13 cellular contexts compared by ENCODE assay signal in the genomic region with DNA sequence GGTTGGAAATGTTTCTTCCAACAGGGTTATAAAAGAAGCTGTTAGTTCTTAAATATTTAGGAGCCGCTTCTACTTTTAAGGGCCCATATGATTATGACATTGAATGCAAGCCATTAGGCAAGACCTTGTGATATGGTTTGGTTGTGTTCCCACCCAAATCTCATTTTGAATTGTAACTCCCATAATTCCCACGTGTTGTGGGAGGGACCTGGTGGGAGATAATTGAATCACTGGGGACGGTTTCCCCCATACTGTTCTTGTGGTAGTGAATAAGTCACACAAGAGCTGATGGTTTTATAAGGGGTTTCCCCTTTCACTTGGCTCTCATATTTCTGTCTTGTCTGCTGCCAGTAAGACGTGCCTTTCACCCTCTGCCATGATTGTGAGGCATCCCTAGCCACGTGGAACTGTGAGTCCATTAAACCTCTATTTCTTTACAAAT. TPM values are rescaled to one million over a fixed set of nuclear protein-coding genes. Genes with fewer than 3 reads are reported as not detected.
DNase-seq lines count a peak whose midpoint lies in the region; ATAC-seq and TF ChIP-seq lines count a peak whose summit lies in the region.
"Not testable (repeated sequence)": the region's sequence is repeated elsewhere in the genome, so short reads cannot be mapped to it uniquely, and the experiment has no call there.
"Had no signal": no experiment of that assay in that cellular context is flagged by ENCODE, and none has a peak within 500 bp of the region (broad histone marks: within the 10 kb centered on the region; RNA-seq: fewer than 3 reads in every experiment).

No MANE protein-coding gene starts in this region.

- H3K4me1 ChIP-seq in esophagus squamous epithelium (peaks cover 9 to 74% (median 31%) of the 10 kb centered on the region in 3 donors), upper lobe of right lung (peaks cover 52% of the 10 kb centered on the region)
- not testable (repeated sequence) for H3K4me1 ChIP-seq in muscle layer of duodenum (ENCODE audit: control insufficient read depth in 1 of 2, insufficient read depth in 2 of 2, low read length in 2 of 2)

- intact Hi-C loops in esophagus squamous epithelium (cut with DNase I); upper lobe of right lung (cut with DNase I): not testable (repeated sequence)

- TF ChIP-seq POLR2A in esophagus squamous epithelium (IDR thresholded peaks at IDR 0.05), result not testable (repeated sequence)

- H3K9me3 Mint-ChIP-seq in activated naive CD4-positive, alpha-beta T cell treated with anti-CD3 and anti-CD28 coated beads, Interleukin-2, amount 50 U/mL, for 72 hours, result not testable (repeated sequence)

- H3K4me3 ChIP-seq in esophagus squamous epithelium (peak overlapping the region in 1 of 4 donors; percentile 81), upper lobe of right lung (peak overlapping the region; percentile 92)
- not testable (repeated sequence) for H3K4me3 ChIP-seq in muscle layer of duodenum (ENCODE audit: low read depth in 1 of 2, low read length in 2 of 2)

- not testable (repeated sequence) for H3K27me3 ChIP-seq in esophagus squamous epithelium; muscle layer of duodenum (ENCODE audit: low read depth, low read length); upper lobe of right lung

- H3K36me3 ChIP-seq in esophagus squamous epithelium, result peaks cover 0 to 39% (median 0%) of the 10 kb centered on the region in 3 donors
- not testable (repeated sequence) for H3K36me3 ChIP-seq in muscle layer of duodenum (ENCODE audit: control insufficient read depth in 1 of 2, insufficient read depth in 2 of 2, low read length in 2 of 2); upper lobe of right lung

- peak; percentile 66 to 71 for ATAC-seq in activated naive CD4-positive, alpha-beta T cell treated with anti-CD3 and anti-CD28 coated beads, Interleukin-2, amount 50 U/mL, for 72 hours
- not testable (repeated sequence) for ATAC-seq in upper lobe of right lung

- H3K9me3 ChIP-seq in esophagus squamous epithelium; muscle layer of duodenum (ENCODE audit: control insufficient read depth in 1 of 2, low read length in 2 of 2); upper lobe of right lung: not testable (repeated sequence)

- not testable (repeated sequence) for TF ChIP-seq CTCF in esophagus squamous epithelium (IDR thresholded peaks at IDR 0.05); upper lobe of right lung (IDR thresholded peaks at IDR 0.05)

- DNase-seq in EL, result peak; percentile 15
- peak; percentile 16 for DNase-seq in NCI-H2107 treated with DMSO at 0.1 percent for 48 hours (lab: John Stamatoyannopoulos, UW; ENCODE audit: unreplicated experiment)
- peak; percentile 57 for DNase-seq in activated CD4-positive, alpha-beta T cell treated with anti-CD3 and anti-CD28 coated beads for 48 hours
- peak in 1 of 2 donors; percentile 24 for DNase-seq in activated naive CD4-positive, alpha-beta T cell treated with anti-CD3 and anti-CD28 coated beads, Interleukin-2, amount 50 U/mL, for 72 hours (ENCODE audit: low spot score in 2 of 2)
- DNase-seq in esophagus squamous epithelium (lab: John Stamatoyannopoulos, UW); upper lobe of right lung: not testable (repeated sequence)
- peak; percentile 44 to 59 for DNase-seq in stimulated activated CD4-positive, alpha-beta T cell treated with anti-CD3 and anti-CD28 coated beads, Interleukin-2, amount 100 ng/mL, for 24 hours

- peak overlapping the region in 1 of 2 donors; percentile 66 for H3K27ac Mint-ChIP-seq in activated naive CD4-positive, alpha-beta T cell treated with anti-CD3 and anti-CD28 coated beads, Interleukin-2, amount 50 U/mL, for 72 hours

- H3K27ac ChIP-seq in esophagus squamous epithelium (peak overlapping the region in 3 of 4 donors; percentile 12 to 94 (median 17)), muscle layer of duodenum (ENCODE audit: low read length) (peak overlapping the region; percentile 61), upper lobe of right lung (peak overlapping the region; percentile 5)

- 29 to 35% methylated on average over 5 of the region's 5 CpGs for WGBS in esophagus squamous epithelium, 2 donors

- H3K36me3 Mint-ChIP-seq in activated naive CD4-positive, alpha-beta T cell treated with anti-CD3 and anti-CD28 coated beads, Interleukin-2, amount 50 U/mL, for 72 hours, result peaks cover 7 to 17% of the 10 kb centered on the region in 2 donors

RNA-seq across cellular contexts. Expression of gene CD59, which starts 4.5 kb away (rescaled TPM):
- 10 to 100 TPM; 41.9 to 61.7 TPM for total RNA-seq in activated naive CD4-positive, alpha-beta T cell treated with anti-CD3 and anti-CD28 coated beads, Interleukin-2, amount 50 U/mL, for 72 hours
- 100 to 1,000 TPM; 191 to 525 (median 339) TPM for total RNA-seq in esophagus squamous epithelium
- 1,004 TPM for total RNA-seq in upper lobe of right lung

RNA-seq across cellular contexts. Expression of gene C11orf91, which starts 31.1 kb away (rescaled TPM):
- not detected for total RNA-seq in activated naive CD4-positive, alpha-beta T cell treated with anti-CD3 and anti-CD28 coated beads, Interleukin-2, amount 50 U/mL, for 72 hours
- total RNA-seq in esophagus squamous epithelium, result not detected
- total RNA-seq in upper lobe of right lung, result 1.5 TPM
- total RNA-seq: body of pancreas, left lobe of liver, prostate gland, SJCRH30, uterus had no signal

RNA-seq across cellular contexts. Expression of gene FBXO3, which starts 42.6 kb away (rescaled TPM):
- total RNA-seq in activated naive CD4-positive, alpha-beta T cell treated with anti-CD3 and anti-CD28 coated beads, Interleukin-2, amount 50 U/mL, for 72 hours, result 10 to 100 TPM; 13.3 to 18.4 TPM
- total RNA-seq in esophagus squamous epithelium (10 to 100 TPM; 27.3 to 43.9 (median 34.4) TPM), upper lobe of right lung (32.5 TPM)

Comparison
In these comparisons a context has a peak if more than half of its experiments do, and no peak if none do; other contexts are left out.
1. H3K27ac ChIP-seq: peak in every context shown above with its lines; median percentile 61 in muscle layer of duodenum; 17 in esophagus squamous epithelium; 5 in upper lobe of right lung.